Comparison of ENCODE assay signal across 1 cellular context in the genomic region with DNA sequence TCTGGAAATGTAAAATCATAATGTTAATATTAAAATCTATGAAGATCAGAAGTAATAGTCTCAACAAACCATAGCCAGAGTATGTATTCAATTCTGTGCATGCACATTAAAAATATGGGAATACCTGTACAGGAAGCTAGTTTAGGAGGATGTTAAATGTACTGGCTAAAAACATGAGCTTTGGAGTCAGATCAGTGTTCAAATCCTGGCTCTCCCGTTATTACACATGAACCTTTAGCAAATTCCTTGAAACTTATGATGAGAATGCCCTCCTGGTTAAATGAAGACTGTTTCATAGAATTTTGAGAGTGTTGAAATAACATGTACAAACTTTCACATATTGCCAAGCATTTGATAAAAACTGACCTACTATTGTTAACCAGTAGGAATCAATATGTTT.
TF ChIP-seq lines count a peak whose summit lies in the region.

No MANE protein-coding gene starts in this region.

TF ChIP-seq in K562, 482 proteins besides CTCF, POLR2A, EP300 and RAD21 (continued from another document and continues in another):
- TF ChIP-seq, protein P1, sequence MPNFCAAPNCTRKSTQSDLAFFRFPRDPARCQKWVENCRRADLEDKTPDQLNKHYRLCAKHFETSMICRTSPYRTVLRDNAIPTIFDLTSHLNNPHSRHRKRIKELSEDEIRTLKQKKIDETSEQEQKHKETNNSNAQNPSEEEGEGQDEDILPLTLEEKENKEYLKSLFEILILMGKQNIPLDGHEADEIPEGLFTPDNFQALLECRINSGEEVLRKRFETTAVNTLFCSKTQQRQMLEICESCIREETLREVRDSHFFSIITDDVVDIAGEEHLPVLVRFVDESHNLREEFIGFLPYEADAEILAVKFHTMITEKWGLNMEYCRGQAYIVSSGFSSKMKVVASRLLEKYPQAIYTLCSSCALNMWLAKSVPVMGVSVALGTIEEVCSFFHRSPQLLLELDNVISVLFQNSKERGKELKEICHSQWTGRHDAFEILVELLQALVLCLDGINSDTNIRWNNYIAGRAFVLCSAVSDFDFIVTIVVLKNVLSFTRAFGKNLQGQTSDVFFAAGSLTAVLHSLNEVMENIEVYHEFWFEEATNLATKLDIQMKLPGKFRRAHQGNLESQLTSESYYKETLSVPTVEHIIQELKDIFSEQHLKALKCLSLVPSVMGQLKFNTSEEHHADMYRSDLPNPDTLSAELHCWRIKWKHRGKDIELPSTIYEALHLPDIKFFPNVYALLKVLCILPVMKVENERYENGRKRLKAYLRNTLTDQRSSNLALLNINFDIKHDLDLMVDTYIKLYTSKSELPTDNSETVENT (CRISPR knock-in tag; IDR thresholded peaks at IDR 0.05) = no peak
- TF ChIP-seq POLR2H (tag; IDR thresholded peaks at IDR 0.05; ENCODE audit: low read depth) = peak; percentile 15; the same call in 1 of the 2 replicates
- TF ChIP-seq HMG20A (CRISPR knock-in tag; conservative IDR thresholded peaks at IDR 0.05) = no peak
- no peak for TF ChIP-seq FOXJ3 (CRISPR knock-in tag; IDR thresholded peaks at IDR 0.05)
- no peak for TF ChIP-seq RUNX1 (IDR thresholded peaks at IDR 0.05; ENCODE audit: low read depth)
- no peak for TF ChIP-seq NUFIP1 (IDR thresholded peaks at IDR 0.05; ENCODE audit: partially characterized antibody)
- no peak for TF ChIP-seq TFAM (CRISPR knock-in tag; conservative IDR thresholded peaks at IDR 0.05)
- TF ChIP-seq, protein P2, sequence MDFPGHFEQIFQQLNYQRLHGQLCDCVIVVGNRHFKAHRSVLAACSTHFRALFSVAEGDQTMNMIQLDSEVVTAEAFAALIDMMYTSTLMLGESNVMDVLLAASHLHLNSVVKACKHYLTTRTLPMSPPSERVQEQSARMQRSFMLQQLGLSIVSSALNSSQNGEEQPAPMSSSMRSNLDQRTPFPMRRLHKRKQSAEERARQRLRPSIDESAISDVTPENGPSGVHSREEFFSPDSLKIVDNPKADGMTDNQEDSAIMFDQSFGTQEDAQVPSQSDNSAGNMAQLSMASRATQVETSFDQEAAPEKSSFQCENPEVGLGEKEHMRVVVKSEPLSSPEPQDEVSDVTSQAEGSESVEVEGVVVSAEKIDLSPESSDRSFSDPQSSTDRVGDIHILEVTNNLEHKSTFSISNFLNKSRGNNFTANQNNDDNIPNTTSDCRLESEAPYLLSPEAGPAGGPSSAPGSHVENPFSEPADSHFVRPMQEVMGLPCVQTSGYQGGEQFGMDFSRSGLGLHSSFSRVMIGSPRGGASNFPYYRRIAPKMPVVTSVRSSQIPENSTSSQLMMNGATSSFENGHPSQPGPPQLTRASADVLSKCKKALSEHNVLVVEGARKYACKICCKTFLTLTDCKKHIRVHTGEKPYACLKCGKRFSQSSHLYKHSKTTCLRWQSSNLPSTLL (IDR thresholded peaks at IDR 0.05) = no peak
- TF ChIP-seq ZNF217 (CRISPR knock-in tag; IDR thresholded peaks at IDR 0.05) = no peak
- TF ChIP-seq EGR1 (conservative IDR thresholded peaks at IDR 0.05) = no peak
- TF ChIP-seq GTF2E2 (tag; IDR thresholded peaks at IDR 0.05) = no peak
- no peak for TF ChIP-seq YBX1 (IDR thresholded peaks at IDR 0.05)
- TF ChIP-seq, protein P3, sequence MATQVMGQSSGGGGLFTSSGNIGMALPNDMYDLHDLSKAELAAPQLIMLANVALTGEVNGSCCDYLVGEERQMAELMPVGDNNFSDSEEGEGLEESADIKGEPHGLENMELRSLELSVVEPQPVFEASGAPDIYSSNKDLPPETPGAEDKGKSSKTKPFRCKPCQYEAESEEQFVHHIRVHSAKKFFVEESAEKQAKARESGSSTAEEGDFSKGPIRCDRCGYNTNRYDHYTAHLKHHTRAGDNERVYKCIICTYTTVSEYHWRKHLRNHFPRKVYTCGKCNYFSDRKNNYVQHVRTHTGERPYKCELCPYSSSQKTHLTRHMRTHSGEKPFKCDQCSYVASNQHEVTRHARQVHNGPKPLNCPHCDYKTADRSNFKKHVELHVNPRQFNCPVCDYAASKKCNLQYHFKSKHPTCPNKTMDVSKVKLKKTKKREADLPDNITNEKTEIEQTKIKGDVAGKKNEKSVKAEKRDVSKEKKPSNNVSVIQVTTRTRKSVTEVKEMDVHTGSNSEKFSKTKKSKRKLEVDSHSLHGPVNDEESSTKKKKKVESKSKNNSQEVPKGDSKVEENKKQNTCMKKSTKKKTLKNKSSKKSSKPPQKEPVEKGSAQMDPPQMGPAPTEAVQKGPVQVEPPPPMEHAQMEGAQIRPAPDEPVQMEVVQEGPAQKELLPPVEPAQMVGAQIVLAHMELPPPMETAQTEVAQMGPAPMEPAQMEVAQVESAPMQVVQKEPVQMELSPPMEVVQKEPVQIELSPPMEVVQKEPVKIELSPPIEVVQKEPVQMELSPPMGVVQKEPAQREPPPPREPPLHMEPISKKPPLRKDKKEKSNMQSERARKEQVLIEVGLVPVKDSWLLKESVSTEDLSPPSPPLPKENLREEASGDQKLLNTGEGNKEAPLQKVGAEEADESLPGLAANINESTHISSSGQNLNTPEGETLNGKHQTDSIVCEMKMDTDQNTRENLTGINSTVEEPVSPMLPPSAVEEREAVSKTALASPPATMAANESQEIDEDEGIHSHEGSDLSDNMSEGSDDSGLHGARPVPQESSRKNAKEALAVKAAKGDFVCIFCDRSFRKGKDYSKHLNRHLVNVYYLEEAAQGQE (CRISPR knock-in tag; IDR thresholded peaks at IDR 0.05; ENCODE audit: low read depth) = no peak
- no peak for TF ChIP-seq DIDO1 (tag; IDR thresholded peaks at IDR 0.05; ENCODE audit: low read depth)
- no peak for TF ChIP-seq ZFX (CRISPR knock-in tag; IDR thresholded peaks at IDR 0.05)
- TF ChIP-seq ZNF354B (CRISPR knock-in tag; IDR thresholded peaks at IDR 0.05) = no peak
- no peak for TF ChIP-seq RCOR1 (IDR thresholded peaks at IDR 0.05; ENCODE audit: borderline replicate concordance in 1 of 2, low read depth in 2 of 2, low read length in 2 of 2)
- TF ChIP-seq ZNF780A (CRISPR knock-in tag; IDR thresholded peaks at IDR 0.05) = no peak
- peak; percentile 72 for TF ChIP-seq POLR2AphosphoS2 (IDR thresholded peaks at IDR 0.05; ENCODE audit: low read length)
- TF ChIP-seq CXXC5 (CRISPR knock-in tag; IDR thresholded peaks at IDR 0.05) = no peak
- no peak for TF ChIP-seq SMAD3 (CRISPR knock-in tag; conservative IDR thresholded peaks at IDR 0.05)
- peak; percentile 2; the same call in 1 of the 2 replicates for TF ChIP-seq ZNF445 (CRISPR knock-in tag; IDR thresholded peaks at IDR 0.05; ENCODE audit: low read depth)
- no peak for TF ChIP-seq KLF13 (tag; IDR thresholded peaks at IDR 0.05; ENCODE audit: borderline replicate concordance, low read depth)
- TF ChIP-seq NCOA6 (IDR thresholded peaks at IDR 0.05) = no peak
- no peak for TF ChIP-seq GABPB1 (CRISPR knock-in tag; IDR thresholded peaks at IDR 0.05)
- TF ChIP-seq, protein P4, sequence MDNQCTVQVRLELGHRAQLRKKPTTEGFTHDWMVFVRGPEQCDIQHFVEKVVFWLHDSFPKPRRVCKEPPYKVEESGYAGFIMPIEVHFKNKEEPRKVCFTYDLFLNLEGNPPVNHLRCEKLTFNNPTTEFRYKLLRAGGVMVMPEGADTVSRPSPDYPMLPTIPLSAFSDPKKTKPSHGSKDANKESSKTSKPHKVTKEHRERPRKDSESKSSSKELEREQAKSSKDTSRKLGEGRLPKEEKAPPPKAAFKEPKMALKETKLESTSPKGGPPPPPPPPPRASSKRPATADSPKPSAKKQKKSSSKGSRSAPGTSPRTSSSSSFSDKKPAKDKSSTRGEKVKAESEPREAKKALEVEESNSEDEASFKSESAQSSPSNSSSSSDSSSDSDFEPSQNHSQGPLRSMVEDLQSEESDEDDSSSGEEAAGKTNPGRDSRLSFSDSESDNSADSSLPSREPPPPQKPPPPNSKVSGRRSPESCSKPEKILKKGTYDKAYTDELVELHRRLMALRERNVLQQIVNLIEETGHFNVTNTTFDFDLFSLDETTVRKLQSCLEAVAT (IDR thresholded peaks at IDR 0.05) = peak; percentile 37 to 63; a peak in 2 of 4 replicates
- TF ChIP-seq POLR2B (IDR thresholded peaks at IDR 0.05; ENCODE audit: low read depth, partially characterized antibody) = peak; percentile 21
- no peak for TF ChIP-seq TCFL5 (CRISPR knock-in tag; conservative IDR thresholded peaks at IDR 0.05)
- no peak for TF ChIP-seq NFXL1 (CRISPR knock-in tag; IDR thresholded peaks at IDR 0.05)
- TF ChIP-seq NFATC3 (IDR thresholded peaks at IDR 0.05) = 0 out of 2 replicates have a peak, but pooled peaks have one; percentile 38
- TF ChIP-seq, protein P5, sequence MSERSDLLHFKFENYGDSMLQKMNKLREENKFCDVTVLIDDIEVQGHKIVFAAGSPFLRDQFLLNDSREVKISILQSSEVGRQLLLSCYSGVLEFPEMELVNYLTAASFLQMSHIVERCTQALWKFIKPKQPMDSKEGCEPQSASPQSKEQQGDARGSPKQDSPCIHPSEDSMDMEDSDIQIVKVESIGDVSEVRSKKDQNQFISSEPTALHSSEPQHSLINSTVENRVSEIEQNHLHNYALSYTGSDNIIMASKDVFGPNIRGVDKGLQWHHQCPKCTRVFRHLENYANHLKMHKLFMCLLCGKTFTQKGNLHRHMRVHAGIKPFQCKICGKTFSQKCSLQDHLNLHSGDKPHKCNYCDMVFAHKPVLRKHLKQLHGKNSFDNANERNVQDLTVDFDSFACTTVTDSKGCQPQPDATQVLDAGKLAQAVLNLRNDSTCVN (CRISPR knock-in tag; IDR thresholded peaks at IDR 0.05) = no peak
- TF ChIP-seq, protein P6, sequence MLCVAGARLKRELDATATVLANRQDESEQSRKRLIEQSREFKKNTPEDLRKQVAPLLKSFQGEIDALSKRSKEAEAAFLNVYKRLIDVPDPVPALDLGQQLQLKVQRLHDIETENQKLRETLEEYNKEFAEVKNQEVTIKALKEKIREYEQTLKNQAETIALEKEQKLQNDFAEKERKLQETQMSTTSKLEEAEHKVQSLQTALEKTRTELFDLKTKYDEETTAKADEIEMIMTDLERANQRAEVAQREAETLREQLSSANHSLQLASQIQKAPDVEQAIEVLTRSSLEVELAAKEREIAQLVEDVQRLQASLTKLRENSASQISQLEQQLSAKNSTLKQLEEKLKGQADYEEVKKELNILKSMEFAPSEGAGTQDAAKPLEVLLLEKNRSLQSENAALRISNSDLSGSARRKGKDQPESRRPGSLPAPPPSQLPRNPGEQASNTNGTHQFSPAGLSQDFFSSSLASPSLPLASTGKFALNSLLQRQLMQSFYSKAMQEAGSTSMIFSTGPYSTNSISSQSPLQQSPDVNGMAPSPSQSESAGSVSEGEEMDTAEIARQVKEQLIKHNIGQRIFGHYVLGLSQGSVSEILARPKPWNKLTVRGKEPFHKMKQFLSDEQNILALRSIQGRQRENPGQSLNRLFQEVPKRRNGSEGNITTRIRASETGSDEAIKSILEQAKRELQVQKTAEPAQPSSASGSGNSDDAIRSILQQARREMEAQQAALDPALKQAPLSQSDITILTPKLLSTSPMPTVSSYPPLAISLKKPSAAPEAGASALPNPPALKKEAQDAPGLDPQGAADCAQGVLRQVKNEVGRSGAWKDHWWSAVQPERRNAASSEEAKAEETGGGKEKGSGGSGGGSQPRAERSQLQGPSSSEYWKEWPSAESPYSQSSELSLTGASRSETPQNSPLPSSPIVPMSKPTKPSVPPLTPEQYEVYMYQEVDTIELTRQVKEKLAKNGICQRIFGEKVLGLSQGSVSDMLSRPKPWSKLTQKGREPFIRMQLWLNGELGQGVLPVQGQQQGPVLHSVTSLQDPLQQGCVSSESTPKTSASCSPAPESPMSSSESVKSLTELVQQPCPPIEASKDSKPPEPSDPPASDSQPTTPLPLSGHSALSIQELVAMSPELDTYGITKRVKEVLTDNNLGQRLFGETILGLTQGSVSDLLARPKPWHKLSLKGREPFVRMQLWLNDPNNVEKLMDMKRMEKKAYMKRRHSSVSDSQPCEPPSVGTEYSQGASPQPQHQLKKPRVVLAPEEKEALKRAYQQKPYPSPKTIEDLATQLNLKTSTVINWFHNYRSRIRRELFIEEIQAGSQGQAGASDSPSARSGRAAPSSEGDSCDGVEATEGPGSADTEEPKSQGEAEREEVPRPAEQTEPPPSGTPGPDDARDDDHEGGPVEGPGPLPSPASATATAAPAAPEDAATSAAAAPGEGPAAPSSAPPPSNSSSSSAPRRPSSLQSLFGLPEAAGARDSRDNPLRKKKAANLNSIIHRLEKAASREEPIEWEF (CRISPR knock-in tag; IDR thresholded peaks at IDR 0.05) = no peak
- no peak for TF ChIP-seq HDAC1 (IDR thresholded peaks at IDR 0.05)
- no peak for TF ChIP-seq CEBPG (CRISPR knock-in tag; IDR thresholded peaks at IDR 0.05)
- TF ChIP-seq CEBPG (tag; conservative IDR thresholded peaks at IDR 0.05 in 1 of 2, IDR thresholded peaks at IDR 0.05 in 1 of 2) = 0 out of 4 replicates have a peak, but pooled peaks of 1 of the 2 experiments have one; percentile 5
- TF ChIP-seq, protein P7, sequence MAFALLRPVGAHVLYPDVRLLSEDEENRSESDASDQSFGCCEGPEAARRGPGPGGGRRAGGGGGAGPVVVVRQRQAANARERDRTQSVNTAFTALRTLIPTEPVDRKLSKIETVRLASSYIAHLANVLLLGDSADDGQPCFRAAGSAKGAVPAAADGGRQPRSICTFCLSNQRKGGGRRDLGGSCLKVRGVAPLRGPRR (CRISPR knock-in tag; IDR thresholded peaks at IDR 0.05) = no peak
- no peak for TF ChIP-seq ATF7 (IDR thresholded peaks at IDR 0.05)
- TF ChIP-seq, protein P8, sequence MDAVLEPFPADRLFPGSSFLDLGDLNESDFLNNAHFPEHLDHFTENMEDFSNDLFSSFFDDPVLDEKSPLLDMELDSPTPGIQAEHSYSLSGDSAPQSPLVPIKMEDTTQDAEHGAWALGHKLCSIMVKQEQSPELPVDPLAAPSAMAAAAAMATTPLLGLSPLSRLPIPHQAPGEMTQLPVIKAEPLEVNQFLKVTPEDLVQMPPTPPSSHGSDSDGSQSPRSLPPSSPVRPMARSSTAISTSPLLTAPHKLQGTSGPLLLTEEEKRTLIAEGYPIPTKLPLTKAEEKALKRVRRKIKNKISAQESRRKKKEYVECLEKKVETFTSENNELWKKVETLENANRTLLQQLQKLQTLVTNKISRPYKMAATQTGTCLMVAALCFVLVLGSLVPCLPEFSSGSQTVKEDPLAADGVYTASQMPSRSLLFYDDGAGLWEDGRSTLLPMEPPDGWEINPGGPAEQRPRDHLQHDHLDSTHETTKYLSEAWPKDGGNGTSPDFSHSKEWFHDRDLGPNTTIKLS (IDR thresholded peaks at IDR 0.05; ENCODE audit: borderline replicate concordance, low read depth) = no peak
- TF ChIP-seq EWSR1 (IDR thresholded peaks at IDR 0.05; ENCODE audit: borderline replicate concordance, low read depth, partially characterized antibody) = no peak
- TF ChIP-seq NFYB (IDR thresholded peaks at IDR 0.05; ENCODE audit: extremely low read depth, insufficient read length) = no peak
- TF ChIP-seq, protein P9, sequence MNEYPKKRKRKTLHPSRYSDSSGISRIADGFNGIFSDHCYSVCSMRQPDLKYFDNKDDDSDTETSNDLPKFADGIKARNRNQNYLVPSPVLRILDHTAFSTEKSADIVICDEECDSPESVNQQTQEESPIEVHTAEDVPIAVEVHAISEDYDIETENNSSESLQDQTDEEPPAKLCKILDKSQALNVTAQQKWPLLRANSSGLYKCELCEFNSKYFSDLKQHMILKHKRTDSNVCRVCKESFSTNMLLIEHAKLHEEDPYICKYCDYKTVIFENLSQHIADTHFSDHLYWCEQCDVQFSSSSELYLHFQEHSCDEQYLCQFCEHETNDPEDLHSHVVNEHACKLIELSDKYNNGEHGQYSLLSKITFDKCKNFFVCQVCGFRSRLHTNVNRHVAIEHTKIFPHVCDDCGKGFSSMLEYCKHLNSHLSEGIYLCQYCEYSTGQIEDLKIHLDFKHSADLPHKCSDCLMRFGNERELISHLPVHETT (CRISPR knock-in tag; conservative IDR thresholded peaks at IDR 0.05 in 1 of 2, IDR thresholded peaks at IDR 0.05 in 1 of 2) = no peak
- TF ChIP-seq TCF7L2 (IDR thresholded peaks at IDR 0.05; ENCODE audit: low read depth, low read length) = no peak
- no peak for TF ChIP-seq ZNF316 (IDR thresholded peaks at IDR 0.05)
- no peak for TF ChIP-seq MAFG (tag; conservative IDR thresholded peaks at IDR 0.05)
- TF ChIP-seq NFRKB (IDR thresholded peaks at IDR 0.05; ENCODE audit: low read depth) = no peak
- 0 out of 2 replicates have a peak, but pooled peaks have one; percentile 5 for TF ChIP-seq CEBPB (tag; IDR thresholded peaks at IDR 0.05)
